ENCODE assay signal across 8 cellular contexts in genomic region chr19:49363265-49364082, GRCh38. TPM values are rescaled to one million over a fixed set of nuclear protein-coding genes. Genes with fewer than 3 reads are reported as not detected.
DNase-seq lines count a peak whose midpoint lies in the region; ATAC-seq and TF ChIP-seq lines count a peak whose summit lies in the region.

Gene DKKL1 (plus strand): TSS chr19:49363877. CDS start chr19:49363999, 122 bp downstream.

- H3K4me1 Mint-ChIP-seq in T-helper 2 cell treated with Interferon-gamma antibody and Interleukin-4, amounts not matched to agents 5 μg/mL and 100 μg/mL, for 36 hours (ENCODE audit: low read depth): peaks cover 4% of the 10 kb centered on the region

- peak; percentile 81 for DNase-seq in T-helper 2 cell treated with Interferon-gamma antibody and Interleukin-4, amounts not matched to agents 5 μg/mL and 100 μg/mL, for 36 hours (ENCODE audit: low spot score)
- peak; percentile 99 for DNase-seq in astrocyte of the spinal cord (ENCODE audit: low read depth, low spot score)
- DNase-seq in hepatocyte (ENCODE audit: low spot score): peak; percentile 98
- peak; percentile 98 for DNase-seq in retina
- DNase-seq in aorta: peak; percentile 99 to 100

- H3K27me3 Mint-ChIP-seq in T-helper 2 cell treated with Interferon-gamma antibody and Interleukin-4, amounts not matched to agents 5 μg/mL and 100 μg/mL, for 36 hours (ENCODE audit: low read depth): peaks cover 34% of the 10 kb centered on the region

- TF ChIP-seq CTCF in astrocyte of the spinal cord (IDR thresholded peaks at IDR 0.05; ENCODE audit: low read depth, low read length): no peak
- TF ChIP-seq CTCF in hepatocyte (IDR thresholded peaks at IDR 0.05; ENCODE audit: poor library complexity): peak; percentile 12

- intact Hi-C loops in aorta (cut with DNase I): loop anchor here in 1 of 2 donors (2.0 kb wide), 1 partner anchor 87 kb away; the partner anchor contains the start of gene PIH1D1

- H3K27ac Mint-ChIP-seq in T-helper 2 cell treated with Interferon-gamma antibody and Interleukin-4, amounts not matched to agents 5 μg/mL and 100 μg/mL, for 36 hours: no peak within 1 kb of the TSS

- peak within 1 kb of the TSS; percentile 98 for H3K27ac ChIP-seq in hepatocyte
- peak within 1 kb of the TSS in 1 of 2 donors; percentile 20 for H3K27ac ChIP-seq in aorta (ENCODE audit: low read depth in 1 of 2, low read length in 2 of 2)

- ATAC-seq in GM18867 (IDR thresholded peaks at IDR 0.05; ENCODE audit: unreplicated experiment): peak; percentile 68
- ATAC-seq in aorta (ENCODE audit: low FRiP score): peak; percentile 95
- no peak for ATAC-seq in HG03457 (IDR thresholded peaks at IDR 0.05; ENCODE audit: unreplicated experiment)

- peak within 1 kb of the TSS; percentile 75 for H3K4me2 ChIP-seq in hepatocyte

- H3K9me2 ChIP-seq in hepatocyte (replicated peaks; ENCODE audit: insufficient read depth): no peaks in the 10 kb centered on the region

- peak within 1 kb of the TSS; percentile 49 for H2AFZ ChIP-seq in hepatocyte

- H3K4me3 ChIP-seq in astrocyte of the spinal cord (ENCODE audit: low read depth, low read length) (peak within 1 kb of the TSS; percentile 96), hepatocyte (peak within 1 kb of the TSS; percentile 95), aorta (ENCODE audit: low read length in 2 of 2) (no peak within 1 kb of the TSS)

- no peak within 1 kb of the TSS for H3K4me3 Mint-ChIP-seq in T-helper 2 cell treated with Interferon-gamma antibody and Interleukin-4, amounts not matched to agents 5 μg/mL and 100 μg/mL, for 36 hours

- H3K79me2 ChIP-seq in hepatocyte: peaks cover 35% of the 10 kb centered on the region

- peak; percentile 33; the same call in 1 of the 2 replicates for TF ChIP-seq RAD21 in Ishikawa (IDR thresholded peaks at IDR 0.05; ENCODE audit: low read depth)

- no peak for TF ChIP-seq EP300 in Ishikawa (IDR thresholded peaks at IDR 0.05; ENCODE audit: borderline replicate concordance)

- H3K27me3 ChIP-seq in hepatocyte (no peaks in the 10 kb centered on the region), aorta (ENCODE audit: control insufficient read depth in 1 of 2, insufficient read depth in 2 of 2, low read length in 1 of 2) (no peaks in the 10 kb centered on the region)

- no peaks in the 10 kb centered on the region for H3K9me3 ChIP-seq in hepatocyte (ENCODE audit: low read depth)
- no peaks in the 10 kb centered on the region for H3K9me3 ChIP-seq in aorta (ENCODE audit: control insufficient read depth, low read length)

- no peaks in the 10 kb centered on the region for H3K36me3 Mint-ChIP-seq in T-helper 2 cell treated with Interferon-gamma antibody and Interleukin-4, amounts not matched to agents 5 μg/mL and 100 μg/mL, for 36 hours (ENCODE audit: low read depth)

- H4K20me1 ChIP-seq in hepatocyte (ENCODE audit: insufficient read depth, poor library complexity, severe bottlenecking): no peaks in the 10 kb centered on the region

- in situ Hi-C loops in astrocyte of the spinal cord (cut with HindIII; ENCODE audit: low sequenced_read_pairs): no loop called here

- H3K9me3 Mint-ChIP-seq in T-helper 2 cell treated with Interferon-gamma antibody and Interleukin-4, amounts not matched to agents 5 μg/mL and 100 μg/mL, for 36 hours: no peaks in the 10 kb centered on the region

- no peaks in the 10 kb centered on the region for H3K36me3 ChIP-seq in hepatocyte (replicated peaks; ENCODE audit: insufficient read depth, low read depth)
- H3K36me3 ChIP-seq in aorta (ENCODE audit: control insufficient read depth in 1 of 2, insufficient read depth in 2 of 2, low read length in 1 of 2): no peaks in the 10 kb centered on the region

- H3K4me1 ChIP-seq in hepatocyte (ENCODE audit: insufficient read depth) (no peaks in the 10 kb centered on the region), aorta (ENCODE audit: control insufficient read depth in 1 of 2, insufficient read depth in 2 of 2, low read length in 2 of 2) (no peaks in the 10 kb centered on the region)

- 4% methylated on average over 46 of the region's 46 CpGs for WGBS in hepatocyte (ENCODE audit: low lambda C conversion rate, missing lambda C conversion rate)
- WGBS in aorta, 2 donors: 2% methylated on average over 46 of the region's 46 CpGs

TF ChIP-seq in Ishikawa, 13 proteins besides CTCF, POLR2A, EP300 and RAD21:
- peak; percentile 78 for TF ChIP-seq EGR1 (IDR thresholded peaks at IDR 0.05)
- no peak for TF ChIP-seq TAF1 (IDR thresholded peaks at IDR 0.05; ENCODE audit: low read depth)
- TF ChIP-seq FOXM1 (IDR thresholded peaks at IDR 0.05; ENCODE audit: borderline replicate concordance, low read depth): no peak
- TF ChIP-seq, protein P1, sequence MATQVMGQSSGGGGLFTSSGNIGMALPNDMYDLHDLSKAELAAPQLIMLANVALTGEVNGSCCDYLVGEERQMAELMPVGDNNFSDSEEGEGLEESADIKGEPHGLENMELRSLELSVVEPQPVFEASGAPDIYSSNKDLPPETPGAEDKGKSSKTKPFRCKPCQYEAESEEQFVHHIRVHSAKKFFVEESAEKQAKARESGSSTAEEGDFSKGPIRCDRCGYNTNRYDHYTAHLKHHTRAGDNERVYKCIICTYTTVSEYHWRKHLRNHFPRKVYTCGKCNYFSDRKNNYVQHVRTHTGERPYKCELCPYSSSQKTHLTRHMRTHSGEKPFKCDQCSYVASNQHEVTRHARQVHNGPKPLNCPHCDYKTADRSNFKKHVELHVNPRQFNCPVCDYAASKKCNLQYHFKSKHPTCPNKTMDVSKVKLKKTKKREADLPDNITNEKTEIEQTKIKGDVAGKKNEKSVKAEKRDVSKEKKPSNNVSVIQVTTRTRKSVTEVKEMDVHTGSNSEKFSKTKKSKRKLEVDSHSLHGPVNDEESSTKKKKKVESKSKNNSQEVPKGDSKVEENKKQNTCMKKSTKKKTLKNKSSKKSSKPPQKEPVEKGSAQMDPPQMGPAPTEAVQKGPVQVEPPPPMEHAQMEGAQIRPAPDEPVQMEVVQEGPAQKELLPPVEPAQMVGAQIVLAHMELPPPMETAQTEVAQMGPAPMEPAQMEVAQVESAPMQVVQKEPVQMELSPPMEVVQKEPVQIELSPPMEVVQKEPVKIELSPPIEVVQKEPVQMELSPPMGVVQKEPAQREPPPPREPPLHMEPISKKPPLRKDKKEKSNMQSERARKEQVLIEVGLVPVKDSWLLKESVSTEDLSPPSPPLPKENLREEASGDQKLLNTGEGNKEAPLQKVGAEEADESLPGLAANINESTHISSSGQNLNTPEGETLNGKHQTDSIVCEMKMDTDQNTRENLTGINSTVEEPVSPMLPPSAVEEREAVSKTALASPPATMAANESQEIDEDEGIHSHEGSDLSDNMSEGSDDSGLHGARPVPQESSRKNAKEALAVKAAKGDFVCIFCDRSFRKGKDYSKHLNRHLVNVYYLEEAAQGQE (IDR thresholded peaks at IDR 0.05; ENCODE audit: low read depth): no peak
- 0 out of 2 replicates have a peak, but pooled peaks have one; percentile 33 for TF ChIP-seq CREB1 (IDR thresholded peaks at IDR 0.05; ENCODE audit: low read depth)
- TF ChIP-seq TEAD4 (IDR thresholded peaks at IDR 0.05): no peak
- no peak for TF ChIP-seq TCF12 (IDR thresholded peaks at IDR 0.05; ENCODE audit: low read depth)
- no peak for TF ChIP-seq ZBTB7A (IDR thresholded peaks at IDR 0.05; ENCODE audit: low read depth)
- no peak for TF ChIP-seq NFIC (IDR thresholded peaks at IDR 0.05)
- TF ChIP-seq USF1 (IDR thresholded peaks at IDR 0.05): no peak; the same call in 1 of the 2 replicates
- TF ChIP-seq, protein P2, sequence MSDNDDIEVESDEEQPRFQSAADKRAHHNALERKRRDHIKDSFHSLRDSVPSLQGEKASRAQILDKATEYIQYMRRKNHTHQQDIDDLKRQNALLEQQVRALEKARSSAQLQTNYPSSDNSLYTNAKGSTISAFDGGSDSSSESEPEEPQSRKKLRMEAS (IDR thresholded peaks at IDR 0.05): peak; percentile 51

RNA-seq across cellular contexts. Expression of gene DKKL1, which starts in this region (rescaled TPM):
- 2.2 and 2.9 TPM in 2 replicates for total RNA-seq in hepatocyte
- polyA plus RNA-seq in hepatocyte: 4.0 and 6.0 TPM in 2 replicates
- total RNA-seq in aorta: under 1 TPM in 1 of 2 donors, not detected in 1; 0.69 TPM
- polyA plus RNA-seq in aorta: not detected

Comparison
In these comparisons a context has a peak if more than half of its experiments do, and no peak if none do; other contexts are left out.
1. Peak in DNase-seq and ATAC-seq in aorta; RNA of the gene not detected or under 1 TPM.
2. H3K4me3 ChIP-seq: peak in astrocyte of the spinal cord (single experiment) and hepatocyte (single experiment); none in aorta (0 of 2).
3. Peak in every context shown above with its lines, with median percentiles within 50 percentile points of each other: DNase-seq.